In the genomic region with DNA sequence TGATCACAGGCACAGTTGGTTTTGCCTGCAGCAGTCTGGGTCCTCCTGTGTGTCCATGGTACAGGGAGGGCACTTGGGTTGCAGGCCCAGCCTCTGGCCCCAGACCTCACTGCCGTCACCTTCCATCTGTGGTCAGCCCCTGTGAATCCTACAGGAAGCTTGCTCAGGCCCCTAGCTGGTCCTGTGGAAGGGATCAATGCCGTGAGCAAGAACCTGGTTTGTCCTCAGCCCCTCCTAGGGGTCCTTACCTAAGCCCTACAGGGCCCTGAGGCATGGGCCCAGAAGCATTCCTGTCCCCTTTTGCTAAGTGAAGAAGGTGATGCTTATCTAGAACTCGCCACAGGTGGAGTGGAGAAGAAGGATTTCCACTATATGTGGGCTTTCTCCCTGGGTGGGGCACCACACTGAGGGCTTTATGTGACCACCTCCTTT, we compare ENCODE assay signal across 18 cellular contexts.
"Had no signal": no experiment of that assay in that cellular context is flagged by ENCODE, and none has a peak within 500 bp of the region (broad histone marks: within the 10 kb centered on the region; RNA-seq: fewer than 3 reads in every experiment).

No MANE protein-coding gene starts in this region.

- H3K27me3 ChIP-seq: gastroesophageal sphincter, SJSA1, tibial artery, uterus had no signal

- H3K27ac ChIP-seq: gastroesophageal sphincter, SJSA1, uterus had no signal

- H3K4me3 Mint-ChIP-seq: activated B cell treated with CpG ODN at 0.5 μM for 24 hours; activated naive CD4-positive, alpha-beta T cell treated with anti-CD3 and anti-CD28 coated beads, Interleukin-2, amount 50 U/mL, for 24 hours; brain; endodermal cell; T-helper 2 cell treated with Interferon-gamma antibody and Interleukin-4, amounts not matched to agents 5 μg/mL and 100 μg/mL, for 36 hours had no signal

- ATAC-seq: gastroesophageal sphincter had no signal

- H3K27ac Mint-ChIP-seq: activated B cell treated with CpG ODN at 0.5 μM for 24 hours; activated naive CD4-positive, alpha-beta T cell treated with anti-CD3 and anti-CD28 coated beads, Interleukin-2, amount 50 U/mL, for 24 hours; T-helper 2 cell treated with Interferon-gamma antibody and Interleukin-4, amounts not matched to agents 5 μg/mL and 100 μg/mL, for 36 hours had no signal

- H3K27me3 Mint-ChIP-seq: activated B cell treated with CpG ODN at 0.5 μM for 24 hours; activated naive CD4-positive, alpha-beta T cell treated with anti-CD3 and anti-CD28 coated beads, Interleukin-2, amount 50 U/mL, for 24 hours; brain had no signal

- H3K4me1 Mint-ChIP-seq: endodermal cell had no signal

- DNase-seq: activated B cell treated with CpG ODN at 0.5 μM for 24 hours; activated effector memory CD4-positive, alpha-beta T cell treated with anti-CD3 and anti-CD28 coated beads, Interleukin-2, amount 50 U/mL, for 16 hours; activated T-cell treated with anti-CD3 and anti-CD28 coated beads, Interleukin-2, amount 50 U/mL, for 1 hour; amygdala; cerebellar nuclear complex; dermis blood vessel endothelial cell; endodermal cell; islet precursor cell; stimulated activated CD4-positive, alpha-beta T cell treated with anti-CD3 and anti-CD28 coated beads, Interleukin-2, amount 100 ng/mL, for 48 hours; stimulated activated naive CD4-positive, alpha-beta T cell; SW 1271; tibial artery; uterus had no signal

- H3K9me3 Mint-ChIP-seq: activated B cell treated with CpG ODN at 0.5 μM for 24 hours; activated naive CD4-positive, alpha-beta T cell treated with anti-CD3 and anti-CD28 coated beads, Interleukin-2, amount 50 U/mL, for 24 hours; brain; endodermal cell; T-helper 2 cell treated with Interferon-gamma antibody and Interleukin-4, amounts not matched to agents 5 μg/mL and 100 μg/mL, for 36 hours had no signal
